13 cellular contexts compared by ENCODE assay signal in the genomic region with DNA sequence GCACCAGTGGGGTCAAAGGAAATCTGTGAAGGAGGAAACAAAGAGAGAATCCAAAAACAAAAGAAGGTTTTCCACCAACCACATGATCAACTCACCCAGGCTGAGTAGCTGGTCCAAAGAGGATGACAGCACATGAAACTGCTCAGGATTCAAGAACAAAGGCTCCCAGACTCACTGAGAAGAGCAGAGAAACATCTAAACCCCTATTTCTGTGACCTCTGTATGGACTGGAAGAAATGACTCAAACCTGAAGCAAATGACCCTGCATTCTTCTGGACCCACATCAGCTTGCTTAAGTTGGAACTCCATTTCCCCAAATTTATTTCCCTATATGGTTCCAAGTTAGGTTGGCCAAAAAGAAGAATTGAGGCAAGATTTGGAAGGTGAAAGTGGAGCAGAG.
"Had no signal": no experiment of that assay in that cellular context is flagged by ENCODE, and none has a peak within 500 bp of the region (broad histone marks: within the 10 kb centered on the region; RNA-seq: fewer than 3 reads in every experiment).

No MANE protein-coding gene starts in this region.

- H3K4me3 Mint-ChIP-seq: activated CD4-positive, alpha-beta T cell treated with anti-CD3 and anti-CD28 coated beads, Interleukin-2, amount 10 ng/mL, durations not matched to agents 7 days and 5 days had no signal

- H3K27me3 ChIP-seq: colonic mucosa had no signal

- H3K9me3 ChIP-seq: colonic mucosa, lower lobe of right lung, transverse colon had no signal

- H3K79me2 ChIP-seq: parathyroid adenoma had no signal

- H3K27ac Mint-ChIP-seq: activated CD4-positive, alpha-beta T cell treated with anti-CD3 and anti-CD28 coated beads, Interleukin-2, amount 10 ng/mL, durations not matched to agents 7 days and 5 days had no signal

- DNase-seq: activated CD4-positive, alpha-beta T cell treated with anti-CD3 and anti-CD28 coated beads, Interleukin-2, amount 10 ng/mL, durations not matched to agents 7 days and 5 days; activated gamma-delta T cell treated with Interleukin-2 at 50 U/mL for 16 hours; activated T-cell treated with anti-CD3 and anti-CD28 coated beads, Interleukin-2, amount 50 U/mL, for 1 hour; colonic mucosa; effector CD8-positive, alpha-beta T cell; hippocampal formation; lower lobe of right lung; naive B cell; transverse colon; WERI-Rb-1 had no signal

- H3K27ac ChIP-seq: cardiac muscle cell, colonic mucosa, lower lobe of right lung, parathyroid adenoma, skin epidermis, transverse colon, WERI-Rb-1 had no signal

- H3K27me3 Mint-ChIP-seq: activated CD4-positive, alpha-beta T cell treated with anti-CD3 and anti-CD28 coated beads, Interleukin-2, amount 10 ng/mL, durations not matched to agents 7 days and 5 days had no signal

- H3K36me3 ChIP-seq: cardiac muscle cell, colonic mucosa, lower lobe of right lung, transverse colon, WERI-Rb-1 had no signal

- H3K9ac ChIP-seq: parathyroid adenoma had no signal

- H2AFZ ChIP-seq: parathyroid adenoma had no signal

- ATAC-seq: lower lobe of right lung had no signal

- H3K4me3 ChIP-seq: cardiac muscle cell, colonic mucosa, lower lobe of right lung, skin epidermis, transverse colon had no signal

- H3K36me3 Mint-ChIP-seq: naive B cell had no signal
